Comparison of ENCODE assay signal across 1 cellular context in the genomic region with DNA sequence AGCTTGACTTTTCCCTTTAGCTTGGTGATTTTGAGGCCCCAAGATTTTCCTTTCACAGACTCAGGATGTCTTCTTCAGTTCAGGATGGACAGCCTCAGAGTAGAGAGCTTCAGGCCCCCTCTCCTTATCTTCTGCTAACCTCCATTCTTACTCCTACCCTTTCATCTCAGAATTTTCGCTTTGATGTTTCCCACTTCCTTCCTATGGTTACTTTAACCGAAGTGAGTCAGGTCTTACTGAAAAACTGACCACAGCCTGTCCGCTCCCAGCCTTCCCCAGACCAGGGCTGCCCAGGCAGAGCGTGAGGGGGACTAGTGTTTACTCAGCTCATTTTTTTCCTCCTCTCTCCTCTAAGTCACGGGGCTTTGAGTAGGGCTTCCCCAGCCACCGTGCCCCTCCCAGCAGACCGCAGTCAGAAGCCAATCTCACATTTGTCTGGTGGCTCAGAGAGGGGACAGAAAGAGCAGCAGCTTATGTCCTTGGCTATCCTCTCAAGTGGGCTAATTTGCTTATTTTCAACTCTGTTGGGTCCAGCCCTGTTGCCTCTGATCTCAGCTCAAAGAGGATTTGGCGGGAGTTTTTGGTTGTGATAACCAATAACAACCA.
TF ChIP-seq lines count a peak whose summit lies in the region.

No MANE protein-coding gene starts in this region.

TF ChIP-seq in GM12878, 131 proteins besides CTCF, POLR2A, EP300 and RAD21 (continued from another document and continues in another):
- TF ChIP-seq, protein P1, sequence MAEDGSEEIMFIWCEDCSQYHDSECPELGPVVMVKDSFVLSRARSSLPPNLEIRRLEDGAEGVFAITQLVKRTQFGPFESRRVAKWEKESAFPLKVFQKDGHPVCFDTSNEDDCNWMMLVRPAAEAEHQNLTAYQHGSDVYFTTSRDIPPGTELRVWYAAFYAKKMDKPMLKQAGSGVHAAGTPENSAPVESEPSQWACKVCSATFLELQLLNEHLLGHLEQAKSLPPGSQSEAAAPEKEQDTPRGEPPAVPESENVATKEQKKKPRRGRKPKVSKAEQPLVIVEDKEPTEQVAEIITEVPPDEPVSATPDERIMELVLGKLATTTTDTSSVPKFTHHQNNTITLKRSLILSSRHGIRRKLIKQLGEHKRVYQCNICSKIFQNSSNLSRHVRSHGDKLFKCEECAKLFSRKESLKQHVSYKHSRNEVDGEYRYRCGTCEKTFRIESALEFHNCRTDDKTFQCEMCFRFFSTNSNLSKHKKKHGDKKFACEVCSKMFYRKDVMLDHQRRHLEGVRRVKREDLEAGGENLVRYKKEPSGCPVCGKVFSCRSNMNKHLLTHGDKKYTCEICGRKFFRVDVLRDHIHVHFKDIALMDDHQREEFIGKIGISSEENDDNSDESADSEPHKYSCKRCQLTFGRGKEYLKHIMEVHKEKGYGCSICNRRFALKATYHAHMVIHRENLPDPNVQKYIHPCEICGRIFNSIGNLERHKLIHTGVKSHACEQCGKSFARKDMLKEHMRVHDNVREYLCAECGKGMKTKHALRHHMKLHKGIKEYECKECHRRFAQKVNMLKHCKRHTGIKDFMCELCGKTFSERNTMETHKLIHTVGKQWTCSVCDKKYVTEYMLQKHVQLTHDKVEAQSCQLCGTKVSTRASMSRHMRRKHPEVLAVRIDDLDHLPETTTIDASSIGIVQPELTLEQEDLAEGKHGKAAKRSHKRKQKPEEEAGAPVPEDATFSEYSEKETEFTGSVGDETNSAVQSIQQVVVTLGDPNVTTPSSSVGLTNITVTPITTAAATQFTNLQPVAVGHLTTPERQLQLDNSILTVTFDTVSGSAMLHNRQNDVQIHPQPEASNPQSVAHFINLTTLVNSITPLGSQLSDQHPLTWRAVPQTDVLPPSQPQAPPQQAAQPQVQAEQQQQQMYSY (CRISPR knock-in tag; IDR thresholded peaks at IDR 0.05) = no peak
- TF ChIP-seq IKZF1 (conservative IDR thresholded peaks at IDR 0.05) = peak; percentile 96
- TF ChIP-seq MXI1 (IDR thresholded peaks at IDR 0.05; ENCODE audit: low read depth, low read length) = no peak
- TF ChIP-seq WRNIP1 (IDR thresholded peaks at IDR 0.05; ENCODE audit: borderline replicate concordance, low read depth, low read length) = no peak
- TF ChIP-seq, protein P2, sequence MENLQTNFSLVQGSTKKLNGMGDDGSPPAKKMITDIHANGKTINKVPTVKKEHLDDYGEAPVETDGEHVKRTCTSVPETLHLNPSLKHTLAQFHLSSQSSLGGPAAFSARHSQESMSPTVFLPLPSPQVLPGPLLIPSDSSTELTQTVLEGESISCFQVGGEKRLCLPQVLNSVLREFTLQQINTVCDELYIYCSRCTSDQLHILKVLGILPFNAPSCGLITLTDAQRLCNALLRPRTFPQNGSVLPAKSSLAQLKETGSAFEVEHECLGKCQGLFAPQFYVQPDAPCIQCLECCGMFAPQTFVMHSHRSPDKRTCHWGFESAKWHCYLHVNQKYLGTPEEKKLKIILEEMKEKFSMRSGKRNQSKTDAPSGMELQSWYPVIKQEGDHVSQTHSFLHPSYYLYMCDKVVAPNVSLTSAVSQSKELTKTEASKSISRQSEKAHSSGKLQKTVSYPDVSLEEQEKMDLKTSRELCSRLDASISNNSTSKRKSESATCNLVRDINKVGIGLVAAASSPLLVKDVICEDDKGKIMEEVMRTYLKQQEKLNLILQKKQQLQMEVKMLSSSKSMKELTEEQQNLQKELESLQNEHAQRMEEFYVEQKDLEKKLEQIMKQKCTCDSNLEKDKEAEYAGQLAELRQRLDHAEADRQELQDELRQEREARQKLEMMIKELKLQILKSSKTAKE (IDR thresholded peaks at IDR 0.05; ENCODE audit: low read depth, poor library complexity, severe bottlenecking) = peak; percentile 96
- TF ChIP-seq CREM (IDR thresholded peaks at IDR 0.05; ENCODE audit: low read depth) = peak; percentile 60; the same call in 1 of the 2 replicates
- TF ChIP-seq, protein P3, sequence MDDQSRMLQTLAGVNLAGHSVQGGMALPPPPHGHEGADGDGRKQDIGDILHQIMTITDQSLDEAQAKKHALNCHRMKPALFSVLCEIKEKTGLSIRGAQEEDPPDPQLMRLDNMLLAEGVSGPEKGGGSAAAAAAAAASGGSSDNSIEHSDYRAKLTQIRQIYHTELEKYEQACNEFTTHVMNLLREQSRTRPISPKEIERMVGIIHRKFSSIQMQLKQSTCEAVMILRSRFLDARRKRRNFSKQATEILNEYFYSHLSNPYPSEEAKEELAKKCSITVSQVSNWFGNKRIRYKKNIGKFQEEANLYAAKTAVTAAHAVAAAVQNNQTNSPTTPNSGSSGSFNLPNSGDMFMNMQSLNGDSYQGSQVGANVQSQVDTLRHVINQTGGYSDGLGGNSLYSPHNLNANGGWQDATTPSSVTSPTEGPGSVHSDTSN (IDR thresholded peaks at IDR 0.05; ENCODE audit: insufficient replicate concordance, low read depth, low read length) = no peak
- TF ChIP-seq, protein P4, sequence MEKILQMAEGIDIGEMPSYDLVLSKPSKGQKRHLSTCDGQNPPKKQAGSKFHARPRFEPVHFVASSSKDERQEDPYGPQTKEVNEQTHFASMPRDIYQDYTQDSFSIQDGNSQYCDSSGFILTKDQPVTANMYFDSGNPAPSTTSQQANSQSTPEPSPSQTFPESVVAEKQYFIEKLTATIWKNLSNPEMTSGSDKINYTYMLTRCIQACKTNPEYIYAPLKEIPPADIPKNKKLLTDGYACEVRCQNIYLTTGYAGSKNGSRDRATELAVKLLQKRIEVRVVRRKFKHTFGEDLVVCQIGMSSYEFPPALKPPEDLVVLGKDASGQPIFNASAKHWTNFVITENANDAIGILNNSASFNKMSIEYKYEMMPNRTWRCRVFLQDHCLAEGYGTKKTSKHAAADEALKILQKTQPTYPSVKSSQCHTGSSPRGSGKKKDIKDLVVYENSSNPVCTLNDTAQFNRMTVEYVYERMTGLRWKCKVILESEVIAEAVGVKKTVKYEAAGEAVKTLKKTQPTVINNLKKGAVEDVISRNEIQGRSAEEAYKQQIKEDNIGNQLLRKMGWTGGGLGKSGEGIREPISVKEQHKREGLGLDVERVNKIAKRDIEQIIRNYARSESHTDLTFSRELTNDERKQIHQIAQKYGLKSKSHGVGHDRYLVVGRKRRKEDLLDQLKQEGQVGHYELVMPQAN (conservative IDR thresholded peaks at IDR 0.05) = no peak
- 0 out of 3 replicates have a peak, but pooled peaks of 1 of the 2 experiments have one; percentile 15 for TF ChIP-seq EGR1 (IDR thresholded peaks at IDR 0.05; ENCODE audit: borderline replicate concordance in 1 of 2, low read depth in 2 of 2, low read length in 2 of 2)
- TF ChIP-seq NFYA (IDR thresholded peaks at IDR 0.05; ENCODE audit: borderline replicate concordance, low read depth, low read length) = no peak
- TF ChIP-seq JUNB (IDR thresholded peaks at IDR 0.05) = peak; percentile 68
- TF ChIP-seq, protein P5, sequence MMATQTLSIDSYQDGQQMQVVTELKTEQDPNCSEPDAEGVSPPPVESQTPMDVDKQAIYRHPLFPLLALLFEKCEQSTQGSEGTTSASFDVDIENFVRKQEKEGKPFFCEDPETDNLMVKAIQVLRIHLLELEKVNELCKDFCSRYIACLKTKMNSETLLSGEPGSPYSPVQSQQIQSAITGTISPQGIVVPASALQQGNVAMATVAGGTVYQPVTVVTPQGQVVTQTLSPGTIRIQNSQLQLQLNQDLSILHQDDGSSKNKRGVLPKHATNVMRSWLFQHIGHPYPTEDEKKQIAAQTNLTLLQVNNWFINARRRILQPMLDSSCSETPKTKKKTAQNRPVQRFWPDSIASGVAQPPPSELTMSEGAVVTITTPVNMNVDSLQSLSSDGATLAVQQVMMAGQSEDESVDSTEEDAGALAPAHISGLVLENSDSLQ (IDR thresholded peaks at IDR 0.05) = peak; percentile 13; the same call in 1 of the 2 replicates
- peak; percentile 70; the same call in 1 of the 2 replicates for TF ChIP-seq PAX5 (IDR thresholded peaks at IDR 0.05; ENCODE audit: borderline replicate concordance, low read depth, low read length)
- peak; percentile 95 for TF ChIP-seq NFIC (IDR thresholded peaks at IDR 0.05; ENCODE audit: low read depth, low read length)
- no peak for TF ChIP-seq SUZ12 (IDR thresholded peaks at IDR 0.05; ENCODE audit: unreplicated experiment)
- TF ChIP-seq, protein P6, sequence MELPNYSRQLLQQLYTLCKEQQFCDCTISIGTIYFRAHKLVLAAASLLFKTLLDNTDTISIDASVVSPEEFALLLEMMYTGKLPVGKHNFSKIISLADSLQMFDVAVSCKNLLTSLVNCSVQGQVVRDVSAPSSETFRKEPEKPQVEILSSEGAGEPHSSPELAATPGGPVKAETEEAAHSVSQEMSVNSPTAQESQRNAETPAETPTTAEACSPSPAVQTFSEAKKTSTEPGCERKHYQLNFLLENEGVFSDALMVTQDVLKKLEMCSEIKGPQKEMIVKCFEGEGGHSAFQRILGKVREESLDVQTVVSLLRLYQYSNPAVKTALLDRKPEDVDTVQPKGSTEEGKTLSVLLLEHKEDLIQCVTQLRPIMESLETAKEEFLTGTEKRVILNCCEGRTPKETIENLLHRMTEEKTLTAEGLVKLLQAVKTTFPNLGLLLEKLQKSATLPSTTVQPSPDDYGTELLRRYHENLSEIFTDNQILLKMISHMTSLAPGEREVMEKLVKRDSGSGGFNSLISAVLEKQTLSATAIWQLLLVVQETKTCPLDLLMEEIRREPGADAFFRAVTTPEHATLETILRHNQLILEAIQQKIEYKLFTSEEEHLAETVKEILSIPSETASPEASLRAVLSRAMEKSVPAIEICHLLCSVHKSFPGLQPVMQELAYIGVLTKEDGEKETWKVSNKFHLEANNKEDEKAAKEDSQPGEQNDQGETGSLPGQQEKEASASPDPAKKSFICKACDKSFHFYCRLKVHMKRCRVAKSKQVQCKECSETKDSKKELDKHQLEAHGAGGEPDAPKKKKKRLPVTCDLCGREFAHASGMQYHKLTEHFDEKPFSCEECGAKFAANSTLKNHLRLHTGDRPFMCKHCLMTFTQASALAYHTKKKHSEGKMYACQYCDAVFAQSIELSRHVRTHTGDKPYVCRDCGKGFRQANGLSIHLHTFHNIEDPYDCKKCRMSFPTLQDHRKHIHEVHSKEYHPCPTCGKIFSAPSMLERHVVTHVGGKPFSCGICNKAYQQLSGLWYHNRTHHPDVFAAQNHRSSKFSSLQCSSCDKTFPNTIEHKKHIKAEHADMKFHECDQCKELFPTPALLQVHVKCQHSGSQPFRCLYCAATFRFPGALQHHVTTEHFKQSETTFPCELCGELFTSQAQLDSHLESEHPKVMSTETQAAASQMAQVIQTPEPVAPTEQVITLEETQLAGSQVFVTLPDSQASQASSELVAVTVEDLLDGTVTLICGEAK (IDR thresholded peaks at IDR 0.05; ENCODE audit: borderline replicate concordance) = no peak
- no peak for TF ChIP-seq PAX8 (IDR thresholded peaks at IDR 0.05)
- TF ChIP-seq MYB (IDR thresholded peaks at IDR 0.05; ENCODE audit: borderline replicate concordance, low read depth, low read length) = no peak
- no peak for TF ChIP-seq POLR2AphosphoS2 (IDR thresholded peaks at IDR 0.05; ENCODE audit: low read depth, low read length)
- peak; percentile 51; the same call in 1 of the 2 replicates for TF ChIP-seq SPI1 (IDR thresholded peaks at IDR 0.05; ENCODE audit: borderline replicate concordance, insufficient read depth, low read depth, low read length)
- TF ChIP-seq FOXM1 (IDR thresholded peaks at IDR 0.05; ENCODE audit: low read depth, low read length) = peak; percentile 70; the same call in 1 of the 2 replicates
- TF ChIP-seq, protein P7, sequence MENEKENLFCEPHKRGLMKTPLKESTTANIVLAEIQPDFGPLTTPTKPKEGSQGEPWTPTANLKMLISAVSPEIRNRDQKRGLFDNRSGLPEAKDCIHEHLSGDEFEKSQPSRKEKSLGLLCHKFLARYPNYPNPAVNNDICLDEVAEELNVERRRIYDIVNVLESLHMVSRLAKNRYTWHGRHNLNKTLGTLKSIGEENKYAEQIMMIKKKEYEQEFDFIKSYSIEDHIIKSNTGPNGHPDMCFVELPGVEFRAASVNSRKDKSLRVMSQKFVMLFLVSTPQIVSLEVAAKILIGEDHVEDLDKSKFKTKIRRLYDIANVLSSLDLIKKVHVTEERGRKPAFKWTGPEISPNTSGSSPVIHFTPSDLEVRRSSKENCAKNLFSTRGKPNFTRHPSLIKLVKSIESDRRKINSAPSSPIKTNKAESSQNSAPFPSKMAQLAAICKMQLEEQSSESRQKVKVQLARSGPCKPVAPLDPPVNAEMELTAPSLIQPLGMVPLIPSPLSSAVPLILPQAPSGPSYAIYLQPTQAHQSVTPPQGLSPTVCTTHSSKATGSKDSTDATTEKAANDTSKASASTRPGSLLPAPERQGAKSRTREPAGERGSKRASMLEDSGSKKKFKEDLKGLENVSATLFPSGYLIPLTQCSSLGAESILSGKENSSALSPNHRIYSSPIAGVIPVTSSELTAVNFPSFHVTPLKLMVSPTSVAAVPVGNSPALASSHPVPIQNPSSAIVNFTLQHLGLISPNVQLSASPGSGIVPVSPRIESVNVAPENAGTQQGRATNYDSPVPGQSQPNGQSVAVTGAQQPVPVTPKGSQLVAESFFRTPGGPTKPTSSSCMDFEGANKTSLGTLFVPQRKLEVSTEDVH (IDR thresholded peaks at IDR 0.05; ENCODE audit: low read depth, partially characterized antibody) = peak; percentile 54
- no peak for TF ChIP-seq RFX5 (IDR thresholded peaks at IDR 0.05; ENCODE audit: low read depth, low read length)
- TF ChIP-seq NBN (IDR thresholded peaks at IDR 0.05) = peak; percentile 49
- no peak for TF ChIP-seq SREBF2 (IDR thresholded peaks at IDR 0.05; ENCODE audit: low read length)
- 0 out of 2 replicates have a peak, but pooled peaks have one; percentile 23 for TF ChIP-seq RB1 (IDR thresholded peaks at IDR 0.05; ENCODE audit: borderline replicate concordance)
- TF ChIP-seq ZZZ3 (IDR thresholded peaks at IDR 0.05; ENCODE audit: control insufficient read depth, insufficient read length, low read depth) = no peak
- TF ChIP-seq FOS (IDR thresholded peaks at IDR 0.05; ENCODE audit: borderline replicate concordance, extremely low read depth, insufficient read length) = no peak
- peak; percentile 72 for TF ChIP-seq RAD51 (IDR thresholded peaks at IDR 0.05)
- TF ChIP-seq SIN3A (IDR thresholded peaks at IDR 0.05; ENCODE audit: low read depth, low read length) = no peak
- no peak for TF ChIP-seq SREBF1 (IDR thresholded peaks at IDR 0.05; ENCODE audit: low read length)
- peak; percentile 100 for TF ChIP-seq RUNX3 (IDR thresholded peaks at IDR 0.05; ENCODE audit: low read length)
- peak in 1 of 2 experiments; percentile 90; a peak in 2 of 4 replicates for TF ChIP-seq ETV6 (conservative IDR thresholded peaks at IDR 0.05 in 1 of 2, IDR thresholded peaks at IDR 0.05 in 1 of 2; ENCODE audit: borderline replicate concordance in 1 of 2, low read depth in 1 of 2)
- TF ChIP-seq NFXL1 (IDR thresholded peaks at IDR 0.05; ENCODE audit: borderline replicate concordance) = no peak
- 0 out of 2 replicates have a peak, but pooled peaks have one; percentile 23 for TF ChIP-seq IRF4 (IDR thresholded peaks at IDR 0.05; ENCODE audit: low read depth, low read length)
- no peak for TF ChIP-seq TCF3 (IDR thresholded peaks at IDR 0.05; ENCODE audit: borderline replicate concordance, insufficient read depth, low read depth, low read length)
- no peak for TF ChIP-seq ZNF207 (IDR thresholded peaks at IDR 0.05; ENCODE audit: borderline replicate concordance)
- TF ChIP-seq, protein P8, sequence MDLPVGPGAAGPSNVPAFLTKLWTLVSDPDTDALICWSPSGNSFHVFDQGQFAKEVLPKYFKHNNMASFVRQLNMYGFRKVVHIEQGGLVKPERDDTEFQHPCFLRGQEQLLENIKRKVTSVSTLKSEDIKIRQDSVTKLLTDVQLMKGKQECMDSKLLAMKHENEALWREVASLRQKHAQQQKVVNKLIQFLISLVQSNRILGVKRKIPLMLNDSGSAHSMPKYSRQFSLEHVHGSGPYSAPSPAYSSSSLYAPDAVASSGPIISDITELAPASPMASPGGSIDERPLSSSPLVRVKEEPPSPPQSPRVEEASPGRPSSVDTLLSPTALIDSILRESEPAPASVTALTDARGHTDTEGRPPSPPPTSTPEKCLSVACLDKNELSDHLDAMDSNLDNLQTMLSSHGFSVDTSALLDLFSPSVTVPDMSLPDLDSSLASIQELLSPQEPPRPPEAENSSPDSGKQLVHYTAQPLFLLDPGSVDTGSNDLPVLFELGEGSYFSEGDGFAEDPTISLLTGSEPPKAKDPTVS (IDR thresholded peaks at IDR 0.05; ENCODE audit: low read depth, low read length) = no peak
- TF ChIP-seq PML (IDR thresholded peaks at IDR 0.05; ENCODE audit: low read length) = no peak
